ENCODE assay signal across 11 cellular contexts in genomic region chr22:29380032-29380781, GRCh38.
DNase-seq lines count a peak whose midpoint lies in the region; ATAC-seq lines count a peak whose summit lies in the region.
"Had no signal": no experiment of that assay in that cellular context is flagged by ENCODE, and none has a peak within 500 bp of the region (broad histone marks: within the 10 kb centered on the region; RNA-seq: fewer than 3 reads in every experiment).

No MANE protein-coding gene starts in this region.

- H3K36me3 ChIP-seq in adipocyte (ENCODE audit: control insufficient read depth, insufficient read depth, low read length, severe bottlenecking), result peaks cover 5% of the 10 kb centered on the region

- no peak overlapping the region for H3K9ac ChIP-seq in adipocyte (ENCODE audit: low read length)

- H3K4me1 ChIP-seq in adipocyte (ENCODE audit: control insufficient read depth, insufficient read depth, low read length), result peaks cover 20% of the 10 kb centered on the region

- ATAC-seq in HG02678 (IDR thresholded peaks at IDR 0.05; ENCODE audit: unreplicated experiment) (no peak), GM21717 (IDR thresholded peaks at IDR 0.05; ENCODE audit: unreplicated experiment) (no peak)

- no peaks in the 10 kb centered on the region for H3K9me3 ChIP-seq in adipocyte (ENCODE audit: control insufficient read depth, low read length)

- H3K27me3 ChIP-seq in adipocyte (replicated peaks; ENCODE audit: control insufficient read depth, insufficient read depth, low read length), result no peaks in the 10 kb centered on the region

- no peak overlapping the region for H3K4me3 ChIP-seq in adipocyte (ENCODE audit: low read length)

- DNase-seq in AG08395 (ENCODE audit: low spot score) (peak; percentile 23), ELR (ENCODE audit: low read depth) (peak; percentile 92), adipocyte (ENCODE audit: low read depth) (peak; percentile 32), islet precursor cell (peak; percentile 69), globus pallidus (ENCODE audit: low spot score) (no peak)
- DNase-seq in activated CD8-positive, alpha-beta memory T cell treated with anti-CD3 and anti-CD28 coated beads, Interleukin-2, amount 50 U/mL, for 48 hours, result no peak
- DNase-seq: H9; NCI-H2171; stimulated activated naive CD4-positive, alpha-beta T cell treated with Interleukin-2 at 50 U/mL for 16 hours had no signal

Comparison
In these comparisons a context has a peak if more than half of its experiments do, and no peak if none do; other contexts are left out.
1. DNase-seq: peak in AG08395 (single experiment), ELR (single experiment), adipocyte (single experiment) and islet precursor cell (single experiment); none in globus pallidus (single experiment) and activated CD8-positive, alpha-beta memory T cell treated with anti-CD3 and anti-CD28 coated beads, Interleukin-2, amount 50 U/mL, for 48 hours (single experiment).